Comparison of ENCODE assay signal across 20 cellular contexts in the genomic region with DNA sequence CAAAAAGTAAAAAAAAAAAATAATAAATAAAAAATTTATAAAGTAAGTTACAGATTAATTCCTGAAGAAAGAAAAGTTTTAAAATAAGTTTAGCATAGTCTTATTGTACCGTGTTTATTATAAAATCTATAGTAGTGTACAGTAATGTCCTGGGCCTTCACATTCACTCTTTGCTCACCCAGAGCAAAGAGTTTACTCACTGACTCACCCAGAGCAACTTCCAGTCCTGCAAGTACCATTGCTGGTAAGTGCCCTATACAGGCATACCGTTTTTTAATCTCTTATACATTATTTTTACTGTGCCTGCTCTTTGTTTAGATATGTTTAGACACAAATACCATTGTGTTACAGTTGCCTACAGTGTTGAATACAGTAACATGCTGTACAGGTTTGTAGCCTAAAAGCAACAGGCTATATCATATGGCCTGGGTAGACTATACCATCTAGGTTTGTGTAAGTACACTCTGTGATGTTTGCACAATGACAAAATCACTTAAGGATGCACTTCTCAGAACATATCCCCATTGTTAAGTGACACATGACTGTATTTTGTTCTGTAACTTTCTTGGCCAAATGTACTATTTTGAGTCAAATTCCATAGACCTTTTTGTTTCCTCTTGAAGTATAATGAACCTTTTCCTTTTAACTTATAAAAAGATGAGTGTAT.
DNase-seq lines count a peak whose midpoint lies in the region; ATAC-seq, FAIRE-seq and TF ChIP-seq lines count a peak whose summit lies in the region.
"Had no signal": no experiment of that assay in that cellular context is flagged by ENCODE, and none has a peak within 500 bp of the region (broad histone marks: within the 10 kb centered on the region; RNA-seq: fewer than 3 reads in every experiment).

No MANE protein-coding gene starts in this region.

- in situ Hi-C loops in astrocyte of the spinal cord (cut with HindIII; ENCODE audit: low sequenced_read_pairs): no loop called here

- no peak for TF ChIP-seq CTCF in D721Med (IDR thresholded peaks at IDR 0.05; ENCODE audit: insufficient read depth, missing control alignments)
- TF ChIP-seq CTCF in astrocyte of the spinal cord (IDR thresholded peaks at IDR 0.05; ENCODE audit: low read depth, low read length): no peak
- TF ChIP-seq CTCF in keratinocyte (optimal IDR thresholded peaks at IDR 0.05 in 1 of 3, IDR thresholded peaks at IDR 0.05 in 1 of 3, conservative IDR thresholded peaks at IDR 0.05 in 1 of 3; ENCODE audit: extremely low read depth in 1 of 3, insufficient read depth in 2 of 3, low read length in 3 of 3): no peak

- H3K27ac ChIP-seq in keratinocyte (ENCODE audit: control insufficient read depth, insufficient read depth, low read length): peak overlapping the region; percentile 26

- H3K27me3 Mint-ChIP-seq in T-helper 2 cell treated with Interferon-gamma antibody and Interleukin-4, amounts not matched to agents 5 μg/mL and 100 μg/mL, for 36 hours (ENCODE audit: low read depth): no peaks in the 10 kb centered on the region
- H3K27me3 Mint-ChIP-seq: activated CD8-positive, alpha-beta memory T cell treated with anti-CD3 and anti-CD28 coated beads, Interleukin-2, amount 10 ng/mL, durations not matched to agents 7 days and 5 days had no signal

- no peaks in the 10 kb centered on the region for H3K9me1 ChIP-seq in keratinocyte (ENCODE audit: control insufficient read depth, extremely low read depth, insufficient read depth, low read length)

- H3K27ac Mint-ChIP-seq in T-helper 2 cell treated with Interferon-gamma antibody and Interleukin-4, amounts not matched to agents 5 μg/mL and 100 μg/mL, for 36 hours: no peak overlapping the region
- H3K27ac Mint-ChIP-seq: activated CD8-positive, alpha-beta memory T cell treated with anti-CD3 and anti-CD28 coated beads, Interleukin-2, amount 10 ng/mL, durations not matched to agents 7 days and 5 days; brain; T-helper 1 cell treated with Interleukin-12 subunit alpha and Interleukin-12 subunit beta and Interleukin-4 antibody, amounts not matched to agents 30 μg/mL and 1 μg/mL, for 36 hours had no signal

- no peaks in the 10 kb centered on the region for H3K27me3 ChIP-seq in keratinocyte (ENCODE audit: control insufficient read depth, extremely low read depth, insufficient read depth, low read length)
- H3K27me3 ChIP-seq: BE2C had no signal

- H2AFZ ChIP-seq in keratinocyte (ENCODE audit: control insufficient read depth, low read length): peak overlapping the region; percentile 15

- peaks cover 10% of the 10 kb centered on the region for H3K4me1 ChIP-seq in keratinocyte (ENCODE audit: control insufficient read depth, extremely low read depth, insufficient read depth, low read length)
- H3K4me1 ChIP-seq: BE2C had no signal

- no peak for DNase-seq in D721Med (ENCODE audit: insufficient read length, low spot score)
- DNase-seq in LHCN-M2 (ENCODE audit: low read depth): peak; percentile 30
- peak; percentile 56 for DNase-seq in astrocyte of the spinal cord (ENCODE audit: low read depth, low spot score)
- no peak for DNase-seq in keratinocyte (ENCODE audit: low read depth, low spot score)
- DNase-seq in NAMALWA (ENCODE audit: low spot score): no peak
- DNase-seq in NCI-H1694 treated with DMSO at 0.1 percent for 48 hours (lab: John Stamatoyannopoulos, UW): no peak
- DNase-seq in T-helper 2 cell treated with Interferon-gamma antibody and Interleukin-4, amounts not matched to agents 5 μg/mL and 100 μg/mL, for 36 hours (ENCODE audit: low spot score): no peak
- DNase-seq: activated CD4-positive, CD25-positive, alpha-beta regulatory T cell; activated CD8-positive, alpha-beta memory T cell treated with anti-CD3 and anti-CD28 coated beads, Interleukin-2, amount 10 ng/mL, durations not matched to agents 7 days and 5 days; activated naive CD4-positive, alpha-beta T cell; BE2C; DMS 273 treated with DMSO at 0.1 percent for 48 hours; NCI-H2029; NCI-H748 treated with DMSO at 0.1 percent for 48 hours; nephron progenitor cell had no signal

- H3K36me3 ChIP-seq in keratinocyte (ENCODE audit: control insufficient read depth in 2 of 2, extremely low read depth in 1 of 2, insufficient read depth in 2 of 2, low read length in 2 of 2): no peaks in the 10 kb centered on the region
- H3K36me3 ChIP-seq: BE2C had no signal

- H3K4me3 ChIP-seq in astrocyte of the spinal cord (ENCODE audit: low read depth, low read length): no peak overlapping the region
- no peak overlapping the region for H3K4me3 ChIP-seq in keratinocyte (ENCODE audit: control insufficient read depth in 2 of 3, extremely low read depth in 1 of 3, insufficient read depth in 2 of 3, low read depth in 1 of 3, low read length in 3 of 3)
- H3K4me3 ChIP-seq: lung had no signal

- dilution Hi-C loops in keratinocyte (cut with MboI; ENCODE audit: extremely low pct_ligation_motif_present, low sequenced_read_pairs): no loop called here

- peaks cover 3% of the 10 kb centered on the region for H3K36me3 Mint-ChIP-seq in T-helper 2 cell treated with Interferon-gamma antibody and Interleukin-4, amounts not matched to agents 5 μg/mL and 100 μg/mL, for 36 hours (ENCODE audit: low read depth)

- H3K4me1 Mint-ChIP-seq in T-helper 2 cell treated with Interferon-gamma antibody and Interleukin-4, amounts not matched to agents 5 μg/mL and 100 μg/mL, for 36 hours (ENCODE audit: low read depth): no peaks in the 10 kb centered on the region
- H3K4me1 Mint-ChIP-seq: activated CD8-positive, alpha-beta memory T cell treated with anti-CD3 and anti-CD28 coated beads, Interleukin-2, amount 10 ng/mL, durations not matched to agents 7 days and 5 days; brain; nephron progenitor cell had no signal

- no peaks in the 10 kb centered on the region for H4K20me1 ChIP-seq in keratinocyte (ENCODE audit: control insufficient read depth, extremely low read depth, insufficient read depth, low read length)

- H3K9me3 Mint-ChIP-seq in T-helper 2 cell treated with Interferon-gamma antibody and Interleukin-4, amounts not matched to agents 5 μg/mL and 100 μg/mL, for 36 hours: no peaks in the 10 kb centered on the region

- H3K9me3 ChIP-seq in keratinocyte (ENCODE audit: control insufficient read depth, low read depth, low read length): no peaks in the 10 kb centered on the region
- H3K9me3 ChIP-seq: BE2C had no signal

- peak overlapping the region; percentile 16 for H3K4me2 ChIP-seq in keratinocyte (ENCODE audit: control insufficient read depth, extremely low read depth, insufficient read depth, low read depth, low read length)

- no peak overlapping the region for H3K4me3 Mint-ChIP-seq in T-helper 2 cell treated with Interferon-gamma antibody and Interleukin-4, amounts not matched to agents 5 μg/mL and 100 μg/mL, for 36 hours
- H3K4me3 Mint-ChIP-seq: activated CD8-positive, alpha-beta memory T cell treated with anti-CD3 and anti-CD28 coated beads, Interleukin-2, amount 10 ng/mL, durations not matched to agents 7 days and 5 days; brain; nephron progenitor cell; T-helper 1 cell treated with Interleukin-12 subunit alpha and Interleukin-12 subunit beta and Interleukin-4 antibody, amounts not matched to agents 30 μg/mL and 1 μg/mL, for 36 hours had no signal

- FAIRE-seq in D721Med (lab: Jason Lieb, UNC) (peak; percentile 6), keratinocyte (lab: Jason Lieb, UNC) (peak; percentile 51)
- FAIRE-seq: urothelium cell line had no signal

- H3K79me2 ChIP-seq in keratinocyte (ENCODE audit: control insufficient read depth, insufficient read depth, low read length): no peaks in the 10 kb centered on the region

- ATAC-seq in GM21390 (IDR thresholded peaks at IDR 0.05; ENCODE audit: unreplicated experiment): no peak
- ATAC-seq: activated CD8-positive, alpha-beta memory T cell treated with anti-CD3 and anti-CD28 coated beads, Interleukin-2, amount 10 ng/mL, durations not matched to agents 7 days and 5 days had no signal

- no peak overlapping the region for H3K9ac ChIP-seq in keratinocyte (ENCODE audit: control insufficient read depth, extremely low read depth, insufficient read depth, low read length)

Comparison
In these comparisons a context has a peak if more than half of its experiments do, and no peak if none do; other contexts are left out.
1. DNase-seq: peak in LHCN-M2 (single experiment) and astrocyte of the spinal cord (single experiment); none in D721Med (single experiment), keratinocyte (single experiment), NAMALWA (single experiment), NCI-H1694 treated with DMSO at 0.1 percent for 48 hours (single experiment) and T-helper 2 cell treated with Interferon-gamma antibody and Interleukin-4, amounts not matched to agents 5 μg/mL and 100 μg/mL, for 36 hours (single experiment).